18 cellular contexts compared by ENCODE assay signal in genomic region chr21:46461909-46462308, GRCh38. TPM values are rescaled to one million over a fixed set of nuclear protein-coding genes. Genes with fewer than 3 reads are reported as not detected.
DNase-seq lines count a peak whose midpoint lies in the region; ATAC-seq, FAIRE-seq and TF ChIP-seq lines count a peak whose summit lies in the region.
"Had no signal": no experiment of that assay in that cellular context is flagged by ENCODE, and none has a peak within 500 bp of the region (broad histone marks: within the 10 kb centered on the region; RNA-seq: fewer than 3 reads in every experiment).

No MANE protein-coding gene starts in this region.

- H3K79me2 ChIP-seq in K562 (ENCODE audit: control insufficient read depth, insufficient read depth, low read length) = peaks cover 53% of the 10 kb centered on the region

- H3K27me3 Mint-ChIP-seq in natural killer cell treated with Interleukin-12 subunit alpha and Interleukin-12 subunit beta and Interleukin-15 and Interleukin-18, amount 100 ng/mL, for 72 hours = no peaks in the 10 kb centered on the region

- no peak overlapping the region for H2BK120ac ChIP-seq in mesenchymal stem cell (ENCODE audit: low read depth, low read length)

- H3K27ac ChIP-seq in left ventricle myocardium inferior (replicated peaks) = peak overlapping the region; percentile 47
- H3K27ac ChIP-seq in K562 (ENCODE audit: extremely low read depth, low read depth, low read length) = 0 out of 3 replicates have a peak overlapping the region, but pooled peaks have one; percentile 17
- no peak overlapping the region for H3K27ac ChIP-seq in mesenchymal stem cell (ENCODE audit: low read length, poor library complexity, severe bottlenecking)
- H3K27ac ChIP-seq: ascending aorta, epithelial cell of prostate, spleen, thoracic aorta had no signal

- no peaks in the 10 kb centered on the region for H3K27me3 ChIP-seq in left ventricle myocardium inferior (ENCODE audit: low read depth)
- H3K27me3 ChIP-seq in K562 (ENCODE audit: control insufficient read depth in 2 of 2, insufficient read depth in 2 of 2, low read length in 2 of 2) = no peaks in the 10 kb centered on the region
- no peaks in the 10 kb centered on the region for H3K27me3 ChIP-seq in mesenchymal stem cell (ENCODE audit: control insufficient read depth in 1 of 2, insufficient read depth in 1 of 2, low read length in 2 of 2)
- H3K27me3 ChIP-seq: ascending aorta, spleen had no signal

- no peaks in the 10 kb centered on the region for H3K9me3 Mint-ChIP-seq in natural killer cell treated with Interleukin-12 subunit alpha and Interleukin-12 subunit beta and Interleukin-15 and Interleukin-18, amount 100 ng/mL, for 72 hours

- WGBS in K562 (ENCODE audit: insufficient coverage, low coverage, missing lambda C conversion rate) = 71% methylated on average over 5 of the region's 5 CpGs
- 95% methylated on average over 5 of the region's 5 CpGs for WGBS in mesenchymal stem cell

- no TSS peak for BruUV-seq in K562 (replicated peaks; lab: Mats Ljungman, UMichigan)

- H3K4me1 Mint-ChIP-seq in natural killer cell treated with Interleukin-12 subunit alpha and Interleukin-12 subunit beta and Interleukin-15 and Interleukin-18, amount 100 ng/mL, for 72 hours (ENCODE audit: low read depth in 2 of 2) = peaks cover 23 to 28% of the 10 kb centered on the region in 2 donors

- TF ChIP-seq CTCF in left ventricle myocardium inferior (IDR thresholded peaks at IDR 0.05; ENCODE audit: borderline replicate concordance) (no peak), K562 (IDR thresholded peaks at IDR 0.05 in 2 of 3, conservative IDR thresholded peaks at IDR 0.05 in 1 of 3; ENCODE audit: insufficient read depth in 2 of 3, low read depth in 1 of 3, low read length in 3 of 3) (no peak), foreskin fibroblast (IDR thresholded peaks at IDR 0.05; ENCODE audit: low read depth, low read length) (no peak)

- no peaks in the 10 kb centered on the region for H3K9me3 ChIP-seq in left ventricle myocardium inferior (replicated peaks)
- H3K9me3 ChIP-seq in K562 (replicated peaks; ENCODE audit: control insufficient read depth, insufficient read depth, low read depth, low read length) = no peaks in the 10 kb centered on the region
- H3K9me3 ChIP-seq in mesenchymal stem cell (ENCODE audit: control insufficient read depth, low read length) = no peaks in the 10 kb centered on the region
- H3K9me3 ChIP-seq: ascending aorta, spleen, thoracic aorta had no signal

- H3K4ac ChIP-seq in mesenchymal stem cell (ENCODE audit: low read depth in 1 of 2, low read length in 2 of 2) = no peak overlapping the region

- no peak overlapping the region for H3K4me3 Mint-ChIP-seq in natural killer cell treated with Interleukin-12 subunit alpha and Interleukin-12 subunit beta and Interleukin-15 and Interleukin-18, amount 100 ng/mL, for 72 hours
- H3K4me3 Mint-ChIP-seq: CD14-positive monocyte had no signal

- intact Hi-C loops in left ventricle myocardium inferior (cut with micrococcal nuclease) = no loop called here
- intact Hi-C loops in Right ventricle myocardium inferior (cut with DNase I) = no loop called here
- intact Hi-C loops in K562 (cut with micrococcal nuclease) = loop anchor here (10.0 kb wide), 1 partner anchor 317 kb away; no protein-coding TSS in a partner anchor

- H3K36me3 ChIP-seq in left ventricle myocardium inferior (peaks cover 13% of the 10 kb centered on the region), K562 (ENCODE audit: control insufficient read depth, insufficient read depth, low read length) (peaks cover 49% of the 10 kb centered on the region; the same call in 2 of the 3 replicates), mesenchymal stem cell (ENCODE audit: control insufficient read depth in 1 of 2, insufficient read depth in 2 of 2, low read depth in 1 of 2, low read length in 2 of 2) (peaks cover 0 to 13% of the 10 kb centered on the region in 2 experiments)
- H3K36me3 ChIP-seq: ascending aorta, thoracic aorta had no signal

- no peak overlapping the region for H2BK15ac ChIP-seq in mesenchymal stem cell (ENCODE audit: low read depth, poor library complexity, severe bottlenecking)

- H3K18ac ChIP-seq in mesenchymal stem cell (ENCODE audit: low read depth in 1 of 2, low read length in 2 of 2) = no peak overlapping the region

- TF ChIP-seq POLR2A in K562 (conservative IDR thresholded peaks at IDR 0.05) = no peak

- H3K36me3 Mint-ChIP-seq in natural killer cell treated with Interleukin-12 subunit alpha and Interleukin-12 subunit beta and Interleukin-15 and Interleukin-18, amount 100 ng/mL, for 72 hours = peaks cover 4% of the 10 kb centered on the region

- no peaks in the 10 kb centered on the region for H4K20me1 ChIP-seq in K562 (replicated peaks; ENCODE audit: control insufficient read depth, insufficient read depth, low read length)

- H3K4me2 ChIP-seq in K562 (ENCODE audit: insufficient read depth, low read length) (no peak overlapping the region), mesenchymal stem cell (ENCODE audit: low read length, poor library complexity, severe bottlenecking) (no peak overlapping the region)

- TF ChIP-seq RAD21 in K562 (CRISPR knock-in tag; conservative IDR thresholded peaks at IDR 0.05 in 1 of 2, IDR thresholded peaks at IDR 0.05 in 1 of 2) = no peak

- H2BK12ac ChIP-seq in mesenchymal stem cell (ENCODE audit: low read length in 2 of 2) = no peak overlapping the region

- CTCF ChIA-PET in K562 (lab: Yijun Ruan, JAX; ENCODE audit: low intra/inter-chr PET ratio) = no interaction called here

- no peak overlapping the region for H3K14ac ChIP-seq in mesenchymal stem cell (ENCODE audit: low read length in 2 of 2)

- ATAC-seq in Right ventricle myocardium inferior = no peak
- no peak for ATAC-seq in K562
- no peak for ATAC-seq in natural killer cell treated with Interleukin-12 subunit alpha and Interleukin-12 subunit beta and Interleukin-15 and Interleukin-18, amount 100 ng/mL, for 72 hours

- DNase-seq in left ventricle myocardium inferior = no peak
- no peak for DNase-seq in Right ventricle myocardium inferior (ENCODE audit: missing footprints)
- no peak for DNase-seq in K562 (ENCODE audit: extremely low read depth in 1 of 4, low spot score in 3 of 4)
- no peak for DNase-seq in natural killer cell treated with Interleukin-12 subunit alpha and Interleukin-12 subunit beta and Interleukin-15 and Interleukin-18, amount 100 ng/mL, for 72 hours (ENCODE audit: low spot score)
- no peak for DNase-seq in mesenchymal stem cell
- no peak for DNase-seq in GDM1 (lab: John Stamatoyannopoulos, UW)
- DNase-seq in effector CD4-positive, alpha-beta T cell = no peak
- DNase-seq in foreskin fibroblast = no peak
- DNase-seq: ACHN; activated CD4-positive, alpha-beta T cell treated with anti-CD3 and anti-CD28 coated beads for 48 hours; DMS79; NCI-H1694; NCI-H226; spleen had no signal

- no peak overlapping the region for H3K23ac ChIP-seq in mesenchymal stem cell (ENCODE audit: low read length in 2 of 2)

- H2AK5ac ChIP-seq in mesenchymal stem cell (ENCODE audit: low read length, severe bottlenecking) = no peak overlapping the region

- POLR2A ChIA-PET in K562 (lab: Yijun Ruan, JAX) = interaction anchor here (1.3 to 2.8 kb wide), 2 partner anchors 10 to 144 kb away, joined by 4 to 16 read pairs; no protein-coding TSS in a partner anchor

- H3K27ac Mint-ChIP-seq in natural killer cell treated with Interleukin-12 subunit alpha and Interleukin-12 subunit beta and Interleukin-15 and Interleukin-18, amount 100 ng/mL, for 72 hours = peak overlapping the region; percentile 26 to 65

- H2AFZ ChIP-seq in K562 (ENCODE audit: low read depth, low read length) (no peak overlapping the region), mesenchymal stem cell (ENCODE audit: low read depth, low read length) (no peak overlapping the region)

- no peak overlapping the region; a peak in 1 of 4 replicates for H3K9ac ChIP-seq in K562 (ENCODE audit: insufficient read depth in 1 of 2, low read depth in 2 of 2, low read length in 2 of 2)
- H3K9ac ChIP-seq in mesenchymal stem cell (ENCODE audit: low read length) = no peak overlapping the region

- no peak for FAIRE-seq in K562 (lab: Jason Lieb, UNC)

- H3K4me3 ChIP-seq in left ventricle myocardium inferior (no peak overlapping the region), K562 (no peak overlapping the region), mesenchymal stem cell (ENCODE audit: insufficient read depth in 1 of 2, low read depth in 1 of 2, low read length in 2 of 2) (no peak overlapping the region), foreskin fibroblast (ENCODE audit: low read depth in 1 of 2, low read length in 2 of 2) (no peak overlapping the region)
- H3K4me3 ChIP-seq: ascending aorta, spleen, thoracic aorta had no signal

- no peak overlapping the region for H2BK5ac ChIP-seq in mesenchymal stem cell (ENCODE audit: low read depth, low read length, poor library complexity, severe bottlenecking)

- H4K91ac ChIP-seq in mesenchymal stem cell (ENCODE audit: low read length) = no peak overlapping the region

- TF ChIP-seq EP300 in K562 (IDR thresholded peaks at IDR 0.05; ENCODE audit: low read length) = no peak

- peaks cover 25% of the 10 kb centered on the region for H3K79me1 ChIP-seq in mesenchymal stem cell (replicated peaks; ENCODE audit: low read length, poor library complexity, severe bottlenecking)

- in situ Hi-C loops in K562 (cut with MboI) = no loop called here

- H3K4me1 ChIP-seq in left ventricle myocardium inferior = peaks cover 59% of the 10 kb centered on the region
- H3K4me1 ChIP-seq in K562 (replicated peaks in 1 of 2; ENCODE audit: control insufficient read depth in 2 of 2, insufficient read depth in 2 of 2, low read length in 2 of 2) = peaks cover 8 to 18% of the 10 kb centered on the region in 2 experiments
- H3K4me1 ChIP-seq in mesenchymal stem cell (ENCODE audit: control insufficient read depth, insufficient read depth, low read depth, low read length) = peaks cover 6% of the 10 kb centered on the region

- no peak overlapping the region for H4K8ac ChIP-seq in mesenchymal stem cell (ENCODE audit: low read length)

- no peaks in the 10 kb centered on the region for H3K9me1 ChIP-seq in K562 (ENCODE audit: control insufficient read depth, insufficient read depth, low read length)

RNA-seq across cellular contexts. Expression of gene DIP2A, which starts 3.2 kb away (rescaled TPM):
- total RNA-seq in left ventricle myocardium inferior (25.9 TPM), Right ventricle myocardium inferior (23.9 TPM), K562 (2014; rRNA removed) (13.8 and 19.7 TPM in 2 replicates), K562 (2014; rRNA removed; fragmentation: Illumina TruSeq; extraction: Trizol) (14.9 and 19.1 TPM in 2 replicates), K562 (2015; rRNA removed; fragmentation: Illumina TruSeq; extraction: Trizol) (19.6 and 20.3 TPM in 2 replicates), K562 (2021) (31.1 and 32.3 TPM in 2 replicates)
- total RNA-seq in K562 (2011; cell fraction: chromatin; rRNA removed; ENCODE audit: low replicate concordance) = 344 and 474 TPM in 2 replicates
- total RNA-seq in K562 (2011; cell fraction: nucleolus; rRNA removed) = 211 and 231 TPM in 2 replicates
- total RNA-seq in K562 (2011; cell fraction: nucleoplasm; rRNA removed) = 245 and 258 TPM in 2 replicates
- polyA plus RNA-seq in K562 (2011; rRNA removed) (34.5 and 41.3 TPM in 2 replicates), K562 (2014; fragmentation: Illumina TruSeq; extraction: Trizol) (21.3 and 23.9 TPM in 2 replicates), K562 (2014; fragmentation: Nextera tagmentation; extraction: Ambion mirVana) (1 to 10 TPM; 4.3 to 4.6 TPM), K562 (2014; rRNA removed) (30.0 and 31.1 TPM in 2 replicates)
- polyA plus RNA-seq in K562 (2011; cell fraction: cytosol; rRNA removed) = 22.5 and 24.1 TPM in 2 replicates
- 167 and 196 TPM in 2 replicates for polyA plus RNA-seq in K562 (2011; cell fraction: nucleus; rRNA removed)
- polyA plus RNA-seq in K562 (2012) = 21.7 and 36.7 TPM in 2 replicates
- polyA minus RNA-seq in K562 (2011; rRNA and poly(A)+ RNA removed) = 48.3 and 48.8 TPM in 2 replicates
- 21.6 and 23.7 TPM in 2 replicates for polyA minus RNA-seq in K562 (2011; cell fraction: cytosol; rRNA and poly(A)+ RNA removed)
- 89.9 and 113 TPM in 2 replicates for polyA minus RNA-seq in K562 (2011; cell fraction: nucleus; rRNA and poly(A)+ RNA removed)
- total RNA-seq in natural killer cell treated with Interleukin-12 subunit alpha and Interleukin-12 subunit beta and Interleukin-15 and Interleukin-18, amount 100 ng/mL, for 72 hours = 10 to 100 TPM; 39.4 to 71.6 TPM
- 14.2 TPM for polyA plus RNA-seq in mesenchymal stem cell (2013, experiment 1 of 2)
- polyA plus RNA-seq in mesenchymal stem cell (2013, experiment 2 of 2) = 13.3 TPM
